Comparison of ENCODE assay signal across 12 cellular contexts in genomic region chr12:55614764-55615163, GRCh38. TPM values are rescaled to one million over a fixed set of nuclear protein-coding genes. Genes with fewer than 3 reads are reported as not detected.
"Had no signal": no experiment of that assay in that cellular context is flagged by ENCODE, and none has a peak within 500 bp of the region (broad histone marks: within the 10 kb centered on the region; RNA-seq: fewer than 3 reads in every experiment).

No MANE protein-coding gene starts in this region.

- DNase-seq: GM23248, GOT3, H7, H9, HCEC 1CT, HFFc6 had no signal

- H3K9me3 ChIP-seq: HAP-1 had no signal

- H3K4me1 ChIP-seq: HAP-1 had no signal

- H3K36me3 ChIP-seq: HAP-1 had no signal

- H3K4me2 ChIP-seq: GM23338 had no signal

- ATAC-seq: GM23338, HCT116 had no signal

- H3K4me3 Mint-ChIP-seq: GM23338, H9, HFFc6 had no signal

- H3K27ac Mint-ChIP-seq: GM23338, H9, HFFc6 had no signal

- H3K4me3 ChIP-seq: GM23248, GM23338, HAP-1 had no signal

- H3K27ac ChIP-seq: GM23248 had no signal

- H3K9me3 Mint-ChIP-seq: HFFc6 had no signal

- H3K9ac ChIP-seq: GM23248 had no signal

- FAIRE-seq: H1, H54 had no signal

- H2AFZ ChIP-seq: GM23248, GM23338 had no signal

RNA-seq across cellular contexts. Expression of gene OR10P1, which starts 21.9 kb away (rescaled TPM):
- total RNA-seq: GM23248, GM23338, H1, H4, H7, H9, HFFc6 had no signal
- polyA plus RNA-seq: GM23248, GM23338, H1 had no signal

RNA-seq across cellular contexts. Expression of gene OR2AP1, which starts 42.5 kb away (rescaled TPM):
- total RNA-seq: GM23248, GM23338, H1, H4, H7, H9, HFFc6 had no signal
- polyA plus RNA-seq: GM23248, GM23338, H1 had no signal
